22 cellular contexts compared by ENCODE assay signal in genomic region chr14:67424539-67424938, GRCh38. TPM values are rescaled to one million over a fixed set of nuclear protein-coding genes. Genes with fewer than 3 reads are reported as not detected.
DNase-seq lines count a peak whose midpoint lies in the region; ATAC-seq, FAIRE-seq and TF ChIP-seq lines count a peak whose summit lies in the region.
"Had no signal": no experiment of that assay in that cellular context is flagged by ENCODE, and none has a peak within 500 bp of the region (broad histone marks: within the 10 kb centered on the region; RNA-seq: fewer than 3 reads in every experiment).

No MANE protein-coding gene starts in this region.

- CTCF ChIA-PET in endothelial cell of umbilical vein (lab: Charles Lee) = interaction anchor here (0.6 to 9.1 kb wide), 6 partner anchors 12 to 278 kb away, joined by 3 to 298 read pairs (median 3); partner anchors contain the start of genes PLEK2 and RDH12

- DNase-seq in CD1c-positive myeloid dendritic cell (ENCODE audit: extremely low spot score) (peak; percentile 14), UCSD-AML1 (lab: John Stamatoyannopoulos, UW; ENCODE audit: unreplicated experiment) (peak; percentile 26), endothelial cell of umbilical vein (ENCODE audit: low read depth, low spot score) (no peak), posterior vena cava (ENCODE audit: low spot score) (peak; percentile 26)
- DNase-seq in activated T-cell treated with anti-CD3 and anti-CD28 coated beads, Interleukin-2, amount 50 U/mL, for 4 hours = no peak
- DNase-seq in activated CD4-positive, alpha-beta T cell treated with anti-CD3 and anti-CD28 coated beads for 1 hour = no peak
- DNase-seq: CD4-positive, alpha-beta T cell; CD8-positive, alpha-beta memory T cell; DMS 273 treated with DMSO at 0.1 percent for 48 hours; DMS79; EL; GDM1; H9 had no signal

- ATAC-seq in HG03469 (IDR thresholded peaks at IDR 0.05; ENCODE audit: unreplicated experiment) (no peak), HG02852 (IDR thresholded peaks at IDR 0.05; ENCODE audit: unreplicated experiment) (no peak)
- no peak for ATAC-seq in activated T-cell treated with anti-CD3 and anti-CD28 coated beads, Interleukin-2, amount 50 U/mL, for 4 hours
- ATAC-seq: GM12878, GM23338, HCT116 had no signal

- no peak for TF ChIP-seq CTCF in endothelial cell of umbilical vein (IDR thresholded peaks at IDR 0.05; ENCODE audit: extremely low read depth in 1 of 2, insufficient read depth in 1 of 2, low read depth in 1 of 2, low read length in 2 of 2)

- BruUV-seq in endothelial cell of umbilical vein (replicated peaks; lab: Mats Ljungman, UMichigan) = no TSS peak

- no peak overlapping the region for H3K27ac ChIP-seq in endothelial cell of umbilical vein (ENCODE audit: insufficient read depth, low read depth, low read length)
- H3K27ac ChIP-seq: C4-2B had no signal

- POLR2A ChIA-PET in endothelial cell of umbilical vein (lab: Charles Lee) = no interaction called here

- H3K4me1 ChIP-seq in endothelial cell of umbilical vein (ENCODE audit: control insufficient read depth, extremely low read depth, insufficient read depth, low read length) = peaks cover 2% of the 10 kb centered on the region

- no peaks in the 10 kb centered on the region for H3K36me3 Mint-ChIP-seq in activated T-cell treated with anti-CD3 and anti-CD28 coated beads, Interleukin-2, amount 50 U/mL, for 4 hours (ENCODE audit: insufficient read depth)
- H3K36me3 Mint-ChIP-seq: CD8-positive, alpha-beta memory T cell had no signal

- H3K9me3 Mint-ChIP-seq in activated T-cell treated with anti-CD3 and anti-CD28 coated beads, Interleukin-2, amount 50 U/mL, for 4 hours = no peaks in the 10 kb centered on the region
- H3K9me3 Mint-ChIP-seq: CD4-positive, alpha-beta T cell; CD8-positive, alpha-beta memory T cell; GM23338; H9 had no signal

- no peak overlapping the region for H3K4me3 ChIP-seq in endothelial cell of umbilical vein (replicated peaks in 1 of 3; ENCODE audit: insufficient read depth in 1 of 3, low read depth in 1 of 3, low read length in 3 of 3)
- H3K4me3 ChIP-seq: GM12878, GM23338 had no signal

- no peaks in the 10 kb centered on the region for H3K79me2 ChIP-seq in endothelial cell of umbilical vein (ENCODE audit: control insufficient read depth, insufficient read depth, low read length)

- H3K27me3 Mint-ChIP-seq in activated T-cell treated with anti-CD3 and anti-CD28 coated beads, Interleukin-2, amount 50 U/mL, for 4 hours (ENCODE audit: low read depth) = peaks cover 21% of the 10 kb centered on the region

- no peaks in the 10 kb centered on the region for H3K4me1 Mint-ChIP-seq in activated T-cell treated with anti-CD3 and anti-CD28 coated beads, Interleukin-2, amount 50 U/mL, for 4 hours (ENCODE audit: low read depth)
- H3K4me1 Mint-ChIP-seq: CD8-positive, alpha-beta memory T cell had no signal

- H3K9me3 ChIP-seq in endothelial cell of umbilical vein (replicated peaks; ENCODE audit: control insufficient read depth, insufficient read depth, low read length) = no peaks in the 10 kb centered on the region

- H3K27me3 ChIP-seq in endothelial cell of umbilical vein (ENCODE audit: control insufficient read depth in 2 of 2, insufficient read depth in 2 of 2, low read length in 2 of 2) = no peaks in the 10 kb centered on the region

- no peak overlapping the region for H3K9ac ChIP-seq in endothelial cell of umbilical vein (replicated peaks; ENCODE audit: extremely low read depth, insufficient read depth, low read length)

- dilution Hi-C loops in endothelial cell of umbilical vein (cut with MboI; ENCODE audit: extremely low pct_ligation_motif_present, low sequenced_read_pairs) = no loop called here

- peak overlapping the region; percentile 60 for H2AFZ ChIP-seq in endothelial cell of umbilical vein (ENCODE audit: low read depth, low read length)
- H2AFZ ChIP-seq: GM23338 had no signal

- no peak overlapping the region for H3K4me3 Mint-ChIP-seq in activated T-cell treated with anti-CD3 and anti-CD28 coated beads, Interleukin-2, amount 50 U/mL, for 4 hours
- H3K4me3 Mint-ChIP-seq: CD4-positive, alpha-beta T cell; CD8-positive, alpha-beta memory T cell; GM23338; H9 had no signal

- TF ChIP-seq POLR2A in endothelial cell of umbilical vein (IDR thresholded peaks at IDR 0.05; ENCODE audit: low read depth, low read length) = no peak

- no peak for FAIRE-seq in endothelial cell of umbilical vein (lab: Jason Lieb, UNC)
- FAIRE-seq: D721Med, GM12878, GM19239 had no signal

- no peak overlapping the region for H3K4me2 ChIP-seq in endothelial cell of umbilical vein (ENCODE audit: insufficient read depth, low read length)
- H3K4me2 ChIP-seq: GM23338 had no signal

- H3K36me3 ChIP-seq in endothelial cell of umbilical vein (ENCODE audit: control insufficient read depth in 2 of 2, extremely low read depth in 1 of 2, insufficient read depth in 2 of 2, low read length in 2 of 2) = no peaks in the 10 kb centered on the region

- no peaks in the 10 kb centered on the region for H3K9me1 ChIP-seq in endothelial cell of umbilical vein (replicated peaks; ENCODE audit: control insufficient read depth, extremely low read depth, insufficient read depth, low read length)

- H4K20me1 ChIP-seq in endothelial cell of umbilical vein (replicated peaks; ENCODE audit: control insufficient read depth, extremely low read depth, insufficient read depth, low read length) = no peaks in the 10 kb centered on the region

- intact Hi-C loops in endothelial cell of umbilical vein (cut with micrococcal nuclease) (loop anchor here (10.0 kb wide), 1 partner anchor 90 kb away; no protein-coding TSS in a partner anchor), posterior vena cava (cut with DNase I) (no loop called here)

TF ChIP-seq in endothelial cell of umbilical vein, 7 proteins besides CTCF, POLR2A, EP300 and RAD21:
- TF ChIP-seq MAX (IDR thresholded peaks at IDR 0.05; ENCODE audit: insufficient read depth, insufficient read length) (no peak), MYC (IDR thresholded peaks at IDR 0.05; ENCODE audit: low read depth, low read length) (no peak), FOS (IDR thresholded peaks at IDR 0.05; ENCODE audit: borderline replicate concordance, insufficient read depth, low read length) (no peak), JUN (IDR thresholded peaks at IDR 0.05; ENCODE audit: borderline replicate concordance, insufficient read depth, insufficient read length, low read depth) (no peak), EZH2 (IDR thresholded peaks at IDR 0.05; ENCODE audit: borderline replicate concordance, low read depth, low read length, severe bottlenecking) (no peak), POLR2AphosphoS5 (IDR thresholded peaks at IDR 0.05; ENCODE audit: insufficient read depth, low read depth, low read length) (no peak), GATA2 (IDR thresholded peaks at IDR 0.05; ENCODE audit: insufficient read depth, insufficient read length, low read depth, low read length) (no peak)

RNA-seq across cellular contexts. Expression of gene PLEK2, which starts 12.6 kb away (rescaled TPM):
- total RNA-seq in endothelial cell of umbilical vein (3.8 and 4.7 TPM in 2 replicates), posterior vena cava (1 to 10 TPM; 1.2 to 2.0 TPM)
- polyA plus RNA-seq in endothelial cell of umbilical vein = 0.84 and 1.4 TPM in 2 replicates
- polyA plus RNA-seq in endothelial cell of umbilical vein (2011; cell fraction: cytosol; rRNA removed) = 2.0 and 3.0 TPM in 2 replicates
- 1.1 and 2.1 TPM in 2 replicates for polyA plus RNA-seq in endothelial cell of umbilical vein (2011; cell fraction: nucleus; rRNA removed)
- polyA plus RNA-seq in endothelial cell of umbilical vein (2012) = 3.8 and 8.1 TPM in 2 replicates
- polyA minus RNA-seq in endothelial cell of umbilical vein = 0.34 and 0.83 TPM in 2 replicates
- 15.7 TPM for polyA minus RNA-seq in endothelial cell of umbilical vein (2011; cell fraction: cytosol; rRNA and poly(A)+ RNA removed)
- 0.29 and 1.7 TPM in 2 replicates for polyA minus RNA-seq in endothelial cell of umbilical vein (2011; cell fraction: nucleus; rRNA and poly(A)+ RNA removed)
- total RNA-seq in activated T-cell treated with anti-CD3 and anti-CD28 coated beads, Interleukin-2, amount 50 U/mL, for 4 hours = 1 to 10 TPM; 1.8 to 2.5 (median 2.4) TPM
- total RNA-seq: GM12878, H4, H9 had no signal

Comparison
In these comparisons a context has a peak if more than half of its experiments do, and no peak if none do; other contexts are left out.
1. DNase-seq: peak in CD1c-positive myeloid dendritic cell (single experiment), UCSD-AML1 (single experiment) and posterior vena cava (single experiment); none in endothelial cell of umbilical vein (single experiment), activated T-cell treated with anti-CD3 and anti-CD28 coated beads, Interleukin-2, amount 50 U/mL, for 4 hours (single experiment) and activated CD4-positive, alpha-beta T cell treated with anti-CD3 and anti-CD28 coated beads for 1 hour (single experiment).